Comparison of ENCODE assay signal across 8 cellular contexts in genomic region chr5:76714771-76715483, GRCh38. TPM values are rescaled to one million over a fixed set of nuclear protein-coding genes. Genes with fewer than 3 reads are reported as not detected.
A peak's percentile ranks its signal among the peaks of the same experiment; 100 is the strongest.
DNase-seq lines count a peak whose midpoint lies in the region; ATAC-seq and TF ChIP-seq lines count a peak whose summit lies in the region.

No MANE protein-coding gene starts in this region.

- peaks cover 71% of the 10 kb centered on the region for H3K27me3 Mint-ChIP-seq in dendritic cell treated with granulocyte-macrophage colony-stimulating factor and Interleukin-4, amounts not matched to agents 40 ng/mL and 50 ng/mL, for 4 days
- peaks cover 25% of the 10 kb centered on the region for H3K27me3 Mint-ChIP-seq in mesothelial cell of epicardium (ENCODE audit: low read depth)

- H3K4me3 ChIP-seq in PC-9 (no peak overlapping the region), vagina (peak overlapping the region; percentile 78 to 93)

- no peaks in the 10 kb centered on the region for H3K9me2 ChIP-seq in PC-9 (ENCODE audit: insufficient read depth)

- TF ChIP-seq CTCF in PC-9 (conservative IDR thresholded peaks at IDR 0.05) (no peak), mesothelial cell of epicardium (IDR thresholded peaks at IDR 0.05; ENCODE audit: unreplicated experiment) (no peak), vagina (IDR thresholded peaks at IDR 0.05) (no peak)

- H3K27me3 ChIP-seq in PC-9 (ENCODE audit: insufficient read depth, low read depth) (no peaks in the 10 kb centered on the region), vagina (no peaks in the 10 kb centered on the region)

- H3K27ac ChIP-seq in PC-9: no peak overlapping the region
- peak overlapping the region; percentile 77 for H3K27ac ChIP-seq in vagina

- peaks cover 6% of the 10 kb centered on the region for H3K36me3 Mint-ChIP-seq in dendritic cell treated with granulocyte-macrophage colony-stimulating factor and Interleukin-4, amounts not matched to agents 40 ng/mL and 50 ng/mL, for 4 days (ENCODE audit: low read depth)
- H3K36me3 Mint-ChIP-seq in mesothelial cell of epicardium: no peaks in the 10 kb centered on the region

- H3F3A ChIP-seq in PC-9 (ENCODE audit: insufficient read depth, low read depth): no peaks in the 10 kb centered on the region

- no peak overlapping the region for H3K27ac Mint-ChIP-seq in dendritic cell treated with granulocyte-macrophage colony-stimulating factor and Interleukin-4, amounts not matched to agents 40 ng/mL and 50 ng/mL, for 4 days
- no peak overlapping the region for H3K27ac Mint-ChIP-seq in mesothelial cell of epicardium

- H4K20me1 ChIP-seq in PC-9 (ENCODE audit: insufficient read depth): no peaks in the 10 kb centered on the region

- ATAC-seq in GM21576 (IDR thresholded peaks at IDR 0.05; ENCODE audit: unreplicated experiment) (peak; percentile 8), GM19463 (IDR thresholded peaks at IDR 0.05; ENCODE audit: unreplicated experiment) (no peak)

- peaks cover 3% of the 10 kb centered on the region for H3K4me1 ChIP-seq in PC-9 (replicated peaks; ENCODE audit: insufficient read depth)
- H3K4me1 ChIP-seq in vagina: peaks cover 35% of the 10 kb centered on the region

- POLR2A ChIA-PET in PC-9 (lab: Charles Lee; ENCODE audit: unreplicated experiment): no interaction called here

- no TSS peak for BruUV-seq in PC-9 (replicated peaks; lab: Mats Ljungman, UMichigan)

- intact Hi-C loops in PC-9 (cut with micrococcal nuclease; ENCODE audit: unreplicated experiment): loop anchor here (10.0 kb wide), 1 partner anchor 150 kb away; no protein-coding TSS in a partner anchor
- intact Hi-C loops in dendritic cell treated with granulocyte-macrophage colony-stimulating factor and Interleukin-4, amounts not matched to agents 40 ng/mL and 50 ng/mL, for 4 days (cut with micrococcal nuclease): loop anchor here (5.0 kb wide), 1 partner anchor 57 kb away; no protein-coding TSS in a partner anchor
- intact Hi-C loops in vagina (cut with DNase I): no loop called here

- peaks cover 22% of the 10 kb centered on the region for H3K4me1 Mint-ChIP-seq in dendritic cell treated with granulocyte-macrophage colony-stimulating factor and Interleukin-4, amounts not matched to agents 40 ng/mL and 50 ng/mL, for 4 days (ENCODE audit: low read depth)
- H3K4me1 Mint-ChIP-seq in mesothelial cell of epicardium: peaks cover 18% of the 10 kb centered on the region

- no peak for TF ChIP-seq POLR2A in vagina (IDR thresholded peaks at IDR 0.05)

- H3K9me3 Mint-ChIP-seq in dendritic cell treated with granulocyte-macrophage colony-stimulating factor and Interleukin-4, amounts not matched to agents 40 ng/mL and 50 ng/mL, for 4 days: no peaks in the 10 kb centered on the region
- H3K9me3 Mint-ChIP-seq in mesothelial cell of epicardium: no peaks in the 10 kb centered on the region

- no peaks in the 10 kb centered on the region for H3K36me3 ChIP-seq in PC-9 (ENCODE audit: low read depth)
- H3K36me3 ChIP-seq in vagina: no peaks in the 10 kb centered on the region

- H3K79me2 ChIP-seq in PC-9 (ENCODE audit: low read depth): no peaks in the 10 kb centered on the region

- peak overlapping the region; percentile 99; the same call in 1 of the 2 replicates for H3K4me2 ChIP-seq in PC-9

- H3K9me3 ChIP-seq in PC-9 (ENCODE audit: insufficient read depth, low read depth) (no peaks in the 10 kb centered on the region), vagina (no peaks in the 10 kb centered on the region)

- no peak overlapping the region for H2AFZ ChIP-seq in PC-9

- CTCF ChIA-PET in PC-9 (lab: Charles Lee): interaction anchor here (0.5 to 0.7 kb wide), 3 partner anchors 13 to 453 kb away, joined by 3 to 9 read pairs (median 4); no protein-coding TSS in a partner anchor

- peak overlapping the region; percentile 88 for H3K4me3 Mint-ChIP-seq in dendritic cell treated with granulocyte-macrophage colony-stimulating factor and Interleukin-4, amounts not matched to agents 40 ng/mL and 50 ng/mL, for 4 days
- H3K4me3 Mint-ChIP-seq in mesothelial cell of epicardium: peak overlapping the region; percentile 85

- peak in 1 of 2 experiments; percentile 14 for DNase-seq in PC-9
- DNase-seq in mesothelial cell of epicardium (ENCODE audit: low spot score in 2 of 2, unreplicated experiment in 2 of 2): peak in 1 of 2 experiments; percentile 44
- no peak for DNase-seq in vagina (ENCODE audit: extremely low spot score in 2 of 2)
- DNase-seq in NCI-H2081 treated with DMSO at 0.1 percent for 48 hours (lab: John Stamatoyannopoulos, UW): no peak
- DNase-seq in ureter (ENCODE audit: low spot score): no peak

RNA-seq across cellular contexts. Expression of gene F2R, which starts 1.0 kb away (rescaled TPM):
- 3.6 and 3.9 TPM in 2 replicates for total RNA-seq in PC-9 (2021)
- total RNA-seq in mesothelial cell of epicardium: 34.4 to 35.8 TPM (median 34.4 TPM) in 3 replicates
- 7.1 TPM for total RNA-seq in vagina
- total RNA-seq in ureter: 4.7 TPM
